In genomic region chr20:36768768-36769430, GRCh38 we compare ENCODE assay signal across 1 cellular context.
TF ChIP-seq lines count a peak whose summit lies in the region.

No MANE protein-coding gene starts in this region.

TF ChIP-seq in GM12878, 131 proteins besides CTCF, POLR2A, EP300 and RAD21:
- TF ChIP-seq MEF2B (IDR thresholded peaks at IDR 0.05; ENCODE audit: partially characterized antibody, poor library complexity, severe bottlenecking), result no peak
- 0 out of 2 replicates have a peak, but pooled peaks have one; percentile 3 for TF ChIP-seq FOXK2 (IDR thresholded peaks at IDR 0.05)
